Comparison of ENCODE assay signal across 1 cellular context in genomic region chr2:95121495-95122196, GRCh38.
TF ChIP-seq lines count a peak whose summit lies in the region.

Gene MRPS5, minus strand, starts transcription at chr2:95121808. Its CDS starts 17 bp downstream, at chr2:95121791.

TF ChIP-seq in K562, 482 proteins besides CTCF, POLR2A, EP300 and RAD21 (continued from another document):
- TF ChIP-seq, protein P1, sequence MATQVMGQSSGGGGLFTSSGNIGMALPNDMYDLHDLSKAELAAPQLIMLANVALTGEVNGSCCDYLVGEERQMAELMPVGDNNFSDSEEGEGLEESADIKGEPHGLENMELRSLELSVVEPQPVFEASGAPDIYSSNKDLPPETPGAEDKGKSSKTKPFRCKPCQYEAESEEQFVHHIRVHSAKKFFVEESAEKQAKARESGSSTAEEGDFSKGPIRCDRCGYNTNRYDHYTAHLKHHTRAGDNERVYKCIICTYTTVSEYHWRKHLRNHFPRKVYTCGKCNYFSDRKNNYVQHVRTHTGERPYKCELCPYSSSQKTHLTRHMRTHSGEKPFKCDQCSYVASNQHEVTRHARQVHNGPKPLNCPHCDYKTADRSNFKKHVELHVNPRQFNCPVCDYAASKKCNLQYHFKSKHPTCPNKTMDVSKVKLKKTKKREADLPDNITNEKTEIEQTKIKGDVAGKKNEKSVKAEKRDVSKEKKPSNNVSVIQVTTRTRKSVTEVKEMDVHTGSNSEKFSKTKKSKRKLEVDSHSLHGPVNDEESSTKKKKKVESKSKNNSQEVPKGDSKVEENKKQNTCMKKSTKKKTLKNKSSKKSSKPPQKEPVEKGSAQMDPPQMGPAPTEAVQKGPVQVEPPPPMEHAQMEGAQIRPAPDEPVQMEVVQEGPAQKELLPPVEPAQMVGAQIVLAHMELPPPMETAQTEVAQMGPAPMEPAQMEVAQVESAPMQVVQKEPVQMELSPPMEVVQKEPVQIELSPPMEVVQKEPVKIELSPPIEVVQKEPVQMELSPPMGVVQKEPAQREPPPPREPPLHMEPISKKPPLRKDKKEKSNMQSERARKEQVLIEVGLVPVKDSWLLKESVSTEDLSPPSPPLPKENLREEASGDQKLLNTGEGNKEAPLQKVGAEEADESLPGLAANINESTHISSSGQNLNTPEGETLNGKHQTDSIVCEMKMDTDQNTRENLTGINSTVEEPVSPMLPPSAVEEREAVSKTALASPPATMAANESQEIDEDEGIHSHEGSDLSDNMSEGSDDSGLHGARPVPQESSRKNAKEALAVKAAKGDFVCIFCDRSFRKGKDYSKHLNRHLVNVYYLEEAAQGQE (CRISPR knock-in tag; IDR thresholded peaks at IDR 0.05; ENCODE audit: low read depth) = no peak
- TF ChIP-seq POLR2AphosphoS5 (IDR thresholded peaks at IDR 0.05; ENCODE audit: control insufficient read depth, insufficient read depth, low read depth, low read length) (peak; percentile 62), DEAF1 (CRISPR knock-in tag; IDR thresholded peaks at IDR 0.05) (no peak), NFRKB (IDR thresholded peaks at IDR 0.05; ENCODE audit: low read depth) (no peak), TRIM25 (IDR thresholded peaks at IDR 0.05; ENCODE audit: borderline replicate concordance) (no peak), FOXJ2 (tag; IDR thresholded peaks at IDR 0.05) (peak; percentile 66), ZBED1 (IDR thresholded peaks at IDR 0.05) (no peak), MCM2 (IDR thresholded peaks at IDR 0.05; ENCODE audit: low read depth) (no peak), HNRNPL (IDR thresholded peaks at IDR 0.05; ENCODE audit: low read depth, low read length) (peak; percentile 58; the same call in 1 of the 2 replicates), HCFC1 (IDR thresholded peaks at IDR 0.05; ENCODE audit: low read depth, low read length) (peak; percentile 63), AFF4 (CRISPR knock-in tag; IDR thresholded peaks at IDR 0.05) (peak; percentile 87), BRD9 (IDR thresholded peaks at IDR 0.05; ENCODE audit: low read depth, partially characterized antibody) (peak; percentile 88), NBN (IDR thresholded peaks at IDR 0.05; ENCODE audit: low read depth) (no peak; the same call in 1 of the 2 replicates), RBFOX2 (IDR thresholded peaks at IDR 0.05; ENCODE audit: low read depth, low read length) (peak; percentile 93), LEF1 (IDR thresholded peaks at IDR 0.05) (no peak), ATF7 (IDR thresholded peaks at IDR 0.05) (peak; percentile 69; the same call in 1 of the 2 replicates), IFI16 (CRISPR knock-in tag; IDR thresholded peaks at IDR 0.05) (no peak), SMARCC2 (IDR thresholded peaks at IDR 0.05; ENCODE audit: low read depth) (no peak), PCBP1 (IDR thresholded peaks at IDR 0.05; ENCODE audit: low read depth, low read length, poor library complexity, severe bottlenecking) (peak; percentile 79), PYGO2 (tag; IDR thresholded peaks at IDR 0.05) (no peak), HMGN3 (IDR thresholded peaks at IDR 0.05; ENCODE audit: borderline replicate concordance, extremely low read depth, insufficient read length, low read depth, low read length) (peak; percentile 86), CREB3 (tag; conservative IDR thresholded peaks at IDR 0.05; ENCODE audit: low read depth) (no peak), TAF9B (IDR thresholded peaks at IDR 0.05; ENCODE audit: partially characterized antibody) (peak; percentile 53), FOXA1 (IDR thresholded peaks at IDR 0.05; ENCODE audit: borderline replicate concordance) (no peak), ZNF12 (CRISPR knock-in tag; IDR thresholded peaks at IDR 0.05) (no peak), POLR2G (IDR thresholded peaks at IDR 0.05; ENCODE audit: low read depth, low read length) (peak; percentile 95), C11orf30 (IDR thresholded peaks at IDR 0.05; ENCODE audit: low read depth) (0 out of 2 replicates have a peak, but pooled peaks have one; percentile 20), RBM39 (optimal IDR thresholded peaks at IDR 0.05; ENCODE audit: low read depth, low read length) (no peak), MAZ (CRISPR knock-in tag; conservative IDR thresholded peaks at IDR 0.05 in 1 of 2, IDR thresholded peaks at IDR 0.05 in 1 of 2) (peak; percentile 67 to 86), SAFB (IDR thresholded peaks at IDR 0.05; ENCODE audit: borderline replicate concordance, low read depth, low read length) (no peak)
- TF ChIP-seq, protein P2, sequence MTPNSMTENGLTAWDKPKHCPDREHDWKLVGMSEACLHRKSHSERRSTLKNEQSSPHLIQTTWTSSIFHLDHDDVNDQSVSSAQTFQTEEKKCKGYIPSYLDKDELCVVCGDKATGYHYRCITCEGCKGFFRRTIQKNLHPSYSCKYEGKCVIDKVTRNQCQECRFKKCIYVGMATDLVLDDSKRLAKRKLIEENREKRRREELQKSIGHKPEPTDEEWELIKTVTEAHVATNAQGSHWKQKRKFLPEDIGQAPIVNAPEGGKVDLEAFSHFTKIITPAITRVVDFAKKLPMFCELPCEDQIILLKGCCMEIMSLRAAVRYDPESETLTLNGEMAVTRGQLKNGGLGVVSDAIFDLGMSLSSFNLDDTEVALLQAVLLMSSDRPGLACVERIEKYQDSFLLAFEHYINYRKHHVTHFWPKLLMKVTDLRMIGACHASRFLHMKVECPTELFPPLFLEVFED (CRISPR knock-in tag; conservative IDR thresholded peaks at IDR 0.05) = no peak
- TF ChIP-seq, protein P3, sequence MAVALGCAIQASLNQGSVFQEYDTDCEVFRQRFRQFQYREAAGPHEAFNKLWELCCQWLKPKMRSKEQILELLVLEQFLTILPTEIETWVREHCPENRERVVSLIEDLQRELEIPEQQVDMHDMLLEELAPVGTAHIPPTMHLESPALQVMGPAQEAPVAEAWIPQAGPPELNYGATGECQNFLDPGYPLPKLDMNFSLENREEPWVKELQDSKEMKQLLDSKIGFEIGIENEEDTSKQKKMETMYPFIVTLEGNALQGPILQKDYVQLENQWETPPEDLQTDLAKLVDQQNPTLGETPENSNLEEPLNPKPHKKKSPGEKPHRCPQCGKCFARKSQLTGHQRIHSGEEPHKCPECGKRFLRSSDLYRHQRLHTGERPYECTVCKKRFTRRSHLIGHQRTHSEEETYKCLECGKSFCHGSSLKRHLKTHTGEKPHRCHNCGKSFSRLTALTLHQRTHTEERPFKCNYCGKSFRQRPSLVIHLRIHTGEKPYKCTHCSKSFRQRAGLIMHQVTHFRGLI (CRISPR knock-in tag; IDR thresholded peaks at IDR 0.05) = no peak
